13 cellular contexts compared by ENCODE assay signal in the genomic region with DNA sequence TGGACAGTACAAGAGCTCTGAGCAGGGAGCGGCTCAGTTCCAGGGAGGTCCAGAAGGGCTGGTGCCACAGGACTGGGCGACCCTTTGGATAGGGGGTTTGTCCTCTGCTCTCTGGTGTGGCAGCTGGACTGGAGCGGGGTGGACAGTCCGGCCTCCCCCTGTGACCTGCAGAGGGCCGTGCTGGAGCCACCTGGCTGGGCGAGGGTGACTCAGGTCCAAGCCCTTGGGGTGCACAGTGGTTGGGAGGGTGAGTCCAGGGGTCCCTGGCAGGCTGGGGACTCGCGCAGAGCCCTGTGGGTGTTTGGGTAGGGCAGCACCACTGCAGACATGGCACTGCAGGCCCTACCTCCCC. TPM values are rescaled to one million over a fixed set of nuclear protein-coding genes. Genes with fewer than 3 reads are reported as not detected.
DNase-seq lines count a peak whose midpoint lies in the region; ATAC-seq and TF ChIP-seq lines count a peak whose summit lies in the region.
"Had no signal": no experiment of that assay in that cellular context is flagged by ENCODE, and none has a peak within 500 bp of the region (broad histone marks: within the 10 kb centered on the region; RNA-seq: fewer than 3 reads in every experiment).

No MANE protein-coding gene starts in this region.

- no peaks in the 10 kb centered on the region for H3K27me3 Mint-ChIP-seq in central memory CD8-positive, alpha-beta T cell
- H3K27me3 Mint-ChIP-seq: stimulated activated naive B cell treated with anti-CD40 and anti-IgM and Interleukin-4, amounts not matched to agents 10 μg/mL and 1 μg/mL and 100 μg/mL, for 72 hours had no signal

- H3K9me3 Mint-ChIP-seq in central memory CD8-positive, alpha-beta T cell: no peaks in the 10 kb centered on the region
- H3K9me3 Mint-ChIP-seq: activated naive CD4-positive, alpha-beta T cell treated with anti-CD3 and anti-CD28 coated beads, Interleukin-2, amount 50 U/mL, for 72 hours; mesothelial cell of epicardium; stimulated activated naive B cell treated with anti-CD40 and anti-IgM and Interleukin-4, amounts not matched to agents 10 μg/mL and 1 μg/mL and 100 μg/mL, for 72 hours had no signal

- H3K14ac ChIP-seq in mesenchymal stem cell (ENCODE audit: low read length in 2 of 2): no peak overlapping the region

- H3K23ac ChIP-seq in mesenchymal stem cell (ENCODE audit: low read length in 2 of 2): no peak overlapping the region

- H3K4me1 Mint-ChIP-seq in central memory CD8-positive, alpha-beta T cell: peaks cover 46% of the 10 kb centered on the region

- H3K9ac ChIP-seq in NT2/D1 (ENCODE audit: insufficient read length, low read depth): peak overlapping the region; percentile 45
- peak overlapping the region; percentile 77 for H3K9ac ChIP-seq in mesenchymal stem cell (ENCODE audit: low read length)

- H2AFZ ChIP-seq in mesenchymal stem cell (ENCODE audit: low read depth, low read length): no peak overlapping the region

- H2BK120ac ChIP-seq in mesenchymal stem cell (ENCODE audit: low read depth, low read length): no peak overlapping the region

- H3K4ac ChIP-seq in mesenchymal stem cell (ENCODE audit: low read depth in 1 of 2, low read length in 2 of 2): no peak overlapping the region

- peak overlapping the region; percentile 1 for H2AK5ac ChIP-seq in mesenchymal stem cell (ENCODE audit: low read length, severe bottlenecking)

- no peak overlapping the region for H2BK15ac ChIP-seq in mesenchymal stem cell (ENCODE audit: low read depth, poor library complexity, severe bottlenecking)

- H3K27ac Mint-ChIP-seq in central memory CD8-positive, alpha-beta T cell (ENCODE audit: low read depth): peak overlapping the region; percentile 85
- H3K27ac Mint-ChIP-seq: stimulated activated naive B cell treated with anti-CD40 and anti-IgM and Interleukin-4, amounts not matched to agents 10 μg/mL and 1 μg/mL and 100 μg/mL, for 72 hours had no signal

- no peak overlapping the region for H4K8ac ChIP-seq in mesenchymal stem cell (ENCODE audit: low read length)

- peaks cover 22% of the 10 kb centered on the region for H3K36me3 Mint-ChIP-seq in central memory CD8-positive, alpha-beta T cell (ENCODE audit: insufficient read depth)
- H3K36me3 Mint-ChIP-seq: activated naive CD4-positive, alpha-beta T cell treated with anti-CD3 and anti-CD28 coated beads, Interleukin-2, amount 50 U/mL, for 72 hours; mesothelial cell of epicardium; stimulated activated naive B cell treated with anti-CD40 and anti-IgM and Interleukin-4, amounts not matched to agents 10 μg/mL and 1 μg/mL and 100 μg/mL, for 72 hours had no signal

- H3K4me2 ChIP-seq in mesenchymal stem cell (ENCODE audit: low read length, poor library complexity, severe bottlenecking): no peak overlapping the region

- H3K4me1 ChIP-seq in NT2/D1 (ENCODE audit: insufficient read depth, insufficient read length) (peaks cover 58% of the 10 kb centered on the region), mesenchymal stem cell (ENCODE audit: control insufficient read depth, insufficient read depth, low read depth, low read length) (peaks cover 75% of the 10 kb centered on the region), testis (peaks cover 64% of the 10 kb centered on the region), thyroid gland (peaks cover 13 to 41% of the 10 kb centered on the region in 2 donors), BE2C (peaks cover 22% of the 10 kb centered on the region)

- 100% methylated on average over 4 of the region's 8 CpGs for WGBS in mesenchymal stem cell
- 73 to 77% methylated on average over 3 to 6 of the region's 8 CpGs for WGBS in testis, 2 donors
- 80% methylated on average over 2 of the region's 8 CpGs; no CpG with 5 or more reads in 1 of the 2 donors for WGBS in thyroid gland, 2 donors

- H2BK5ac ChIP-seq in mesenchymal stem cell (ENCODE audit: low read depth, low read length, poor library complexity, severe bottlenecking): no peak overlapping the region

- DNase-seq in NT2/D1 (ENCODE audit: low read depth, low spot score): no peak
- DNase-seq in central memory CD8-positive, alpha-beta T cell (ENCODE audit: low spot score in 2 of 2): no peak
- DNase-seq in mesenchymal stem cell: no peak
- no peak for DNase-seq in testis
- DNase-seq in KG1 (lab: John Stamatoyannopoulos, UW): no peak
- no peak for DNase-seq in thyroid gland
- no peak for DNase-seq in BE2C
- DNase-seq: GDM1; NCI-H2171 treated with DMSO at 0.1 percent for 48 hours; stimulated activated CD4-positive, alpha-beta T cell treated with anti-CD3 and anti-CD28 coated beads, Interleukin-4, amount 100 ng/mL, for 24 hours; stimulated activated naive B cell treated with anti-CD40 and anti-IgM and Interleukin-4, amounts not matched to agents 10 μg/mL and 1 μg/mL and 100 μg/mL, for 72 hours had no signal

- H3K27me3 ChIP-seq in NT2/D1 (ENCODE audit: insufficient read depth, insufficient read length) (peaks cover 17% of the 10 kb centered on the region), mesenchymal stem cell (ENCODE audit: control insufficient read depth in 1 of 2, insufficient read depth in 1 of 2, low read length in 2 of 2) (no peaks in the 10 kb centered on the region), testis (no peaks in the 10 kb centered on the region), thyroid gland (no peaks in the 10 kb centered on the region), BE2C (no peaks in the 10 kb centered on the region)

- H3K79me1 ChIP-seq in mesenchymal stem cell (replicated peaks; ENCODE audit: low read length, poor library complexity, severe bottlenecking): peaks cover 12% of the 10 kb centered on the region

- no peak for TF ChIP-seq POLR2A in testis (IDR thresholded peaks at IDR 0.05)
- no peak for TF ChIP-seq POLR2A in thyroid gland (IDR thresholded peaks at IDR 0.05)

- H3K36me3 ChIP-seq in NT2/D1 (ENCODE audit: insufficient read depth, insufficient read length, low read length): no peaks in the 10 kb centered on the region
- peaks cover 2 to 46% of the 10 kb centered on the region in 2 experiments for H3K36me3 ChIP-seq in mesenchymal stem cell (ENCODE audit: control insufficient read depth in 1 of 2, insufficient read depth in 2 of 2, low read depth in 1 of 2, low read length in 2 of 2)
- no peaks in the 10 kb centered on the region for H3K36me3 ChIP-seq in testis (ENCODE audit: low read depth, missing control alignments)
- no peaks in the 10 kb centered on the region for H3K36me3 ChIP-seq in thyroid gland
- peaks cover 11% of the 10 kb centered on the region for H3K36me3 ChIP-seq in BE2C

- intact Hi-C loops in testis (cut with DNase I; ENCODE audit: low total_unique reads) (no loop called here), thyroid gland (cut with DNase I) (no loop called here)

- H3K18ac ChIP-seq in mesenchymal stem cell (ENCODE audit: low read depth in 1 of 2, low read length in 2 of 2): peak overlapping the region; percentile 8 to 31

- H3K9me3 ChIP-seq in NT2/D1 (ENCODE audit: insufficient read depth, low read length) (no peaks in the 10 kb centered on the region), mesenchymal stem cell (ENCODE audit: control insufficient read depth, low read length) (no peaks in the 10 kb centered on the region), testis (no peaks in the 10 kb centered on the region), thyroid gland (no peaks in the 10 kb centered on the region), BE2C (no peaks in the 10 kb centered on the region)

- ATAC-seq in central memory CD8-positive, alpha-beta T cell (replicated peaks; ENCODE audit: extremely low read depth, poor library complexity, severe bottlenecking): no peak
- ATAC-seq: activated naive CD4-positive, alpha-beta T cell treated with anti-CD3 and anti-CD28 coated beads, Interleukin-2, amount 50 U/mL, for 72 hours; stimulated activated naive B cell treated with anti-CD40 and anti-IgM and Interleukin-4, amounts not matched to agents 10 μg/mL and 1 μg/mL and 100 μg/mL, for 72 hours had no signal

- H3K4me3 ChIP-seq in NT2/D1 (ENCODE audit: insufficient read length, low read depth): no peak overlapping the region
- peak overlapping the region in 1 of 2 experiments; percentile 49 for H3K4me3 ChIP-seq in mesenchymal stem cell (ENCODE audit: insufficient read depth in 1 of 2, low read depth in 1 of 2, low read length in 2 of 2)
- no peak overlapping the region for H3K4me3 ChIP-seq in testis
- H3K4me3 ChIP-seq in thyroid gland (replicated peaks in 1 of 3): no peak overlapping the region
- H3K4me3 ChIP-seq in BE2C (ENCODE audit: low read depth, low read length): no peak overlapping the region

- H3K27ac ChIP-seq in mesenchymal stem cell (ENCODE audit: low read length, poor library complexity, severe bottlenecking): no peak overlapping the region
- H3K27ac ChIP-seq in testis: peak overlapping the region; percentile 76 to 81
- no peak overlapping the region for H3K27ac ChIP-seq in thyroid gland

- peak overlapping the region in 1 of 2 experiments; percentile 23 for H2BK12ac ChIP-seq in mesenchymal stem cell (ENCODE audit: low read length in 2 of 2)

- H4K91ac ChIP-seq in mesenchymal stem cell (ENCODE audit: low read length): peak overlapping the region; percentile 9

- no peak overlapping the region for H3K4me3 Mint-ChIP-seq in central memory CD8-positive, alpha-beta T cell
- H3K4me3 Mint-ChIP-seq: mesothelial cell of epicardium; stimulated activated naive B cell treated with anti-CD40 and anti-IgM and Interleukin-4, amounts not matched to agents 10 μg/mL and 1 μg/mL and 100 μg/mL, for 72 hours had no signal

- TF ChIP-seq CTCF in testis (IDR thresholded peaks at IDR 0.05) (no peak), thyroid gland (IDR thresholded peaks at IDR 0.05) (no peak), BE2C (IDR thresholded peaks at IDR 0.05; ENCODE audit: low read depth, low read length) (no peak)

RNA-seq across cellular contexts. Expression of a gene that starts 7.2 kb away (rescaled TPM):
- polyA plus RNA-seq in mesenchymal stem cell (2013, experiment 1 of 2): 88.5 TPM
- polyA plus RNA-seq in mesenchymal stem cell (2013, experiment 2 of 2): 97.4 TPM
- total RNA-seq in testis (100 to 1,000 TPM in 1 of 2 donors, 10 to 100 TPM in 1; 90.3 to 118 TPM), thyroid gland (10 to 100 TPM; 40.5 to 75.6 (median 56.1) TPM)
- 80.5 TPM for polyA plus RNA-seq in testis (ENCODE audit: insufficient read depth, low read depth, low replicate concordance)
- polyA plus RNA-seq in BE2C (2012; ENCODE audit: insufficient read depth, insufficient read length, low read depth): 467 TPM

RNA-seq across cellular contexts. Expression of a gene that starts 11.5 kb away (rescaled TPM):
- polyA plus RNA-seq in mesenchymal stem cell (2013, experiment 1 of 2): 83.2 TPM
- polyA plus RNA-seq in mesenchymal stem cell (2013, experiment 2 of 2): 85.1 TPM
- total RNA-seq in testis (1,000 to 10,000 TPM in 1 of 2 donors, 100 to 1,000 TPM in 1; 1,000 to 1,122 TPM), thyroid gland (10 to 100 TPM; 12.7 to 24.2 (median 22.9) TPM)
- polyA plus RNA-seq in testis (ENCODE audit: insufficient read depth, low read depth, low replicate concordance): 493 TPM
- 156 TPM for polyA plus RNA-seq in BE2C (2012; ENCODE audit: insufficient read depth, insufficient read length, low read depth)

RNA-seq across cellular contexts. Expression of a gene that starts 29.0 kb away (rescaled TPM):
- 1.0 TPM for polyA plus RNA-seq in mesenchymal stem cell (2013, experiment 1 of 2)
- 1.1 TPM for polyA plus RNA-seq in mesenchymal stem cell (2013, experiment 2 of 2)
- total RNA-seq in testis: 1 to 10 TPM; 1.6 to 4.0 TPM
- 3.4 TPM for polyA plus RNA-seq in testis (ENCODE audit: insufficient read depth, low read depth, low replicate concordance)
- total RNA-seq in thyroid gland: 1 to 10 TPM; 1.1 to 7.1 (median 2.2) TPM
- polyA plus RNA-seq in BE2C (2012; ENCODE audit: insufficient read depth, insufficient read length, low read depth): not detected
- total RNA-seq: activated naive CD4-positive, alpha-beta T cell treated with anti-CD3 and anti-CD28 coated beads, Interleukin-2, amount 50 U/mL, for 72 hours; mesothelial cell of epicardium had no signal

RNA-seq across cellular contexts. Expression of a gene that starts 40.4 kb away (rescaled TPM):
- polyA plus RNA-seq in mesenchymal stem cell (2013, experiment 1 of 2): 355 TPM
- 348 TPM for polyA plus RNA-seq in mesenchymal stem cell (2013, experiment 2 of 2)
- 1 to 10 TPM in 1 of 2 donors, under 1 TPM in 1; 0.93 to 2.5 TPM for total RNA-seq in testis
- polyA plus RNA-seq in testis (ENCODE audit: insufficient read depth, low read depth, low replicate concordance): 1.0 TPM
- 1 to 10 TPM in 3 of 4 donors, not detected in 1; 3.7 to 9.9 (median 5.1) TPM for total RNA-seq in thyroid gland
- polyA plus RNA-seq in BE2C (2012; ENCODE audit: insufficient read depth, insufficient read length, low read depth): 492 TPM

Comparison
In these comparisons a context has a peak if more than half of its experiments do, and no peak if none do; other contexts are left out.
1. H3K27ac ChIP-seq: peak in testis (2 of 2); none in mesenchymal stem cell (single experiment) and thyroid gland (0 of 3).
2. RNA of a gene that starts 11.5 kb away (total RNA-seq): 1,000 to 1,122 TPM in testis; 12.7 to 24.2 TPM in thyroid gland; every median in the first group is over 10 times any median in the second.